9 cellular contexts compared by ENCODE assay signal in genomic region chr10:26367771-26368170, GRCh38.
A peak's percentile ranks its signal among the peaks of the same experiment; 100 is the strongest.
DNase-seq lines count a peak whose midpoint lies in the region; ATAC-seq, FAIRE-seq and TF ChIP-seq lines count a peak whose summit lies in the region.
"Had no signal": no experiment of that assay in that cellular context is flagged by ENCODE, and none has a peak within 500 bp of the region (broad histone marks: within the 10 kb centered on the region; RNA-seq: fewer than 3 reads in every experiment).

No MANE protein-coding gene starts in this region.

- H3K27me3 ChIP-seq in NT2/D1 (ENCODE audit: insufficient read depth, insufficient read length) (no peaks in the 10 kb centered on the region), GM12878 (replicated peaks in 1 of 2; ENCODE audit: control insufficient read depth in 2 of 2, insufficient read depth in 2 of 2, low read length in 1 of 2) (no peaks in the 10 kb centered on the region)

- no peaks in the 10 kb centered on the region for H3K36me3 ChIP-seq in NT2/D1 (ENCODE audit: insufficient read depth, insufficient read length, low read length)
- no peaks in the 10 kb centered on the region for H3K36me3 ChIP-seq in GM12878 (ENCODE audit: control insufficient read depth in 2 of 2, insufficient read depth in 2 of 2, low read length in 1 of 2)

- SMC1A ChIA-PET in GM12878 (lab: Charles Lee; ENCODE audit: uncharacterized antibody, unreplicated experiment): interaction anchor here (0.8 to 1.0 kb wide), 2 partner anchors 13 to 32 kb away, joined by 3 to 5 read pairs; no protein-coding TSS in a partner anchor

- H4K20me1 ChIP-seq in GM12878 (ENCODE audit: control insufficient read depth, insufficient read depth): no peaks in the 10 kb centered on the region

- ATAC-seq in GM21447 (IDR thresholded peaks at IDR 0.05; ENCODE audit: unreplicated experiment): peak; percentile 45
- peak; percentile 71 for ATAC-seq in GM12878
- no peak for ATAC-seq in GM18517 (IDR thresholded peaks at IDR 0.05; ENCODE audit: unreplicated experiment)

- no peak overlapping the region for H3K4me3 ChIP-seq in NT2/D1 (ENCODE audit: insufficient read length, low read depth)
- H3K4me3 ChIP-seq in GM12878: no peak overlapping the region

- no peak for TF ChIP-seq CTCF in GM12878 (IDR thresholded peaks at IDR 0.05 in 2 of 3, conservative IDR thresholded peaks at IDR 0.05 in 1 of 3; ENCODE audit: control insufficient read depth in 2 of 3, extremely low read depth in 1 of 3, insufficient read depth in 1 of 3, low read depth in 3 of 3, low read length in 3 of 3)

- 48% methylated on average over 3 of the region's 3 CpGs for WGBS in GM12878 (ENCODE audit: insufficient coverage, insufficient replicate concordance, low lambda C conversion rate, missing lambda C conversion rate)

- peaks cover 10% of the 10 kb centered on the region for H3K27me3 Mint-ChIP-seq in activated T-helper 1 cell treated with anti-CD3 and anti-CD28 coated beads, Interleukin-12 subunit alpha, Interleukin-12 subunit beta, Interleukin-2, Interleukin-4 antibody, amounts not matched to agents 30 ng/mL and 10 ng/mL and 1 ng/mL, durations not matched to agents 14 hours and 24 hours and 36 hours (ENCODE audit: insufficient read depth)

- H3K4me1 ChIP-seq in NT2/D1 (ENCODE audit: insufficient read depth, insufficient read length) (no peaks in the 10 kb centered on the region), GM12878 (ENCODE audit: control insufficient read depth, insufficient read depth, low read length) (peaks cover 16% of the 10 kb centered on the region)

- CTCF ChIA-PET in GM12878 (lab: Yijun Ruan, JAX): interaction anchor here (1.3 to 1.5 kb wide), 3 partner anchors 10 to 41 kb away, joined by 3 to 4 read pairs (median 3); no protein-coding TSS in a partner anchor

- POLR2A ChIA-PET in GM12878 (lab: Charles Lee): interaction anchor here (0.6 to 0.7 kb wide), 2 partner anchors 83 to 162 kb away, joined by 3 to 4 read pairs; no protein-coding TSS in a partner anchor

- no peak overlapping the region for H3K27ac Mint-ChIP-seq in activated T-helper 1 cell treated with anti-CD3 and anti-CD28 coated beads, Interleukin-12 subunit alpha, Interleukin-12 subunit beta, Interleukin-2, Interleukin-4 antibody, amounts not matched to agents 30 ng/mL and 10 ng/mL and 1 ng/mL, durations not matched to agents 14 hours and 24 hours and 36 hours

- DNase-seq in NT2/D1 (ENCODE audit: low read depth, low spot score) (peak; percentile 48), GM12878 (ENCODE audit: low read depth, low spot score) (no peak), renal cortical epithelial cell (ENCODE audit: low read depth) (peak; percentile 79), NCI-H2081 treated with DMSO at 0.1 percent for 48 hours (lab: John Stamatoyannopoulos, UW) (no peak), NCI-H2196 treated with DMSO at 0.1 percent for 48 hours (lab: John Stamatoyannopoulos, UW; ENCODE audit: unreplicated experiment) (no peak)
- DNase-seq in activated T-helper 1 cell treated with anti-CD3 and anti-CD28 coated beads, Interleukin-12 subunit alpha, Interleukin-12 subunit beta, Interleukin-2, Interleukin-4 antibody, amounts not matched to agents 30 ng/mL and 10 ng/mL and 1 ng/mL, durations not matched to agents 14 hours and 24 hours and 36 hours (ENCODE audit: low spot score): no peak

- H3K36me3 Mint-ChIP-seq in activated T-helper 1 cell treated with anti-CD3 and anti-CD28 coated beads, Interleukin-12 subunit alpha, Interleukin-12 subunit beta, Interleukin-2, Interleukin-4 antibody, amounts not matched to agents 30 ng/mL and 10 ng/mL and 1 ng/mL, durations not matched to agents 14 hours and 24 hours and 36 hours (ENCODE audit: low read depth): no peaks in the 10 kb centered on the region

- intact Hi-C loops in GM12878 (cut with micrococcal nuclease; ENCODE audit: unreplicated experiment): no loop called here
- intact Hi-C loops in activated T-helper 1 cell treated with anti-CD3 and anti-CD28 coated beads, Interleukin-12 subunit alpha, Interleukin-12 subunit beta, Interleukin-2, Interleukin-4 antibody, amounts not matched to agents 30 ng/mL and 10 ng/mL and 1 ng/mL, durations not matched to agents 14 hours and 24 hours and 36 hours (cut with micrococcal nuclease): loop anchor here (2.0 kb wide), 1 partner anchor 63 kb away; no protein-coding TSS in a partner anchor

- no peak overlapping the region for H2AFZ ChIP-seq in GM12878 (ENCODE audit: control insufficient read depth, low read depth, low read length)

- H3K27ac ChIP-seq in GM12878 (ENCODE audit: control insufficient read depth, insufficient read depth): no peak overlapping the region

- no peaks in the 10 kb centered on the region for H3K4me1 Mint-ChIP-seq in activated T-helper 1 cell treated with anti-CD3 and anti-CD28 coated beads, Interleukin-12 subunit alpha, Interleukin-12 subunit beta, Interleukin-2, Interleukin-4 antibody, amounts not matched to agents 30 ng/mL and 10 ng/mL and 1 ng/mL, durations not matched to agents 14 hours and 24 hours and 36 hours (ENCODE audit: low read depth)

- FAIRE-seq in GM12878 (lab: Jason Lieb, UNC): peak; percentile 38
- FAIRE-seq: endothelial cell of umbilical vein had no signal

- no peak overlapping the region for H3K4me3 Mint-ChIP-seq in activated T-helper 1 cell treated with anti-CD3 and anti-CD28 coated beads, Interleukin-12 subunit alpha, Interleukin-12 subunit beta, Interleukin-2, Interleukin-4 antibody, amounts not matched to agents 30 ng/mL and 10 ng/mL and 1 ng/mL, durations not matched to agents 14 hours and 24 hours and 36 hours

- TF ChIP-seq RAD21 in GM12878 (IDR thresholded peaks at IDR 0.05; ENCODE audit: insufficient read depth, low read depth, low read length): no peak

- TF ChIP-seq EP300 in GM12878 (IDR thresholded peaks at IDR 0.05; ENCODE audit: borderline replicate concordance in 1 of 2, control insufficient read depth in 1 of 2, low read depth in 2 of 2, low read length in 2 of 2): no peak

- no TSS peak for BruUV-seq in GM12878 (replicated peaks; lab: Mats Ljungman, UMichigan)

- H3K9ac ChIP-seq in NT2/D1 (ENCODE audit: insufficient read length, low read depth): no peak overlapping the region
- H3K9ac ChIP-seq in GM12878 (ENCODE audit: control insufficient read depth, insufficient read depth, low read length): no peak overlapping the region

- no peaks in the 10 kb centered on the region for H3K9me3 ChIP-seq in NT2/D1 (ENCODE audit: insufficient read depth, low read length)
- peaks cover 2% of the 10 kb centered on the region for H3K9me3 ChIP-seq in GM12878 (replicated peaks; ENCODE audit: control insufficient read depth, insufficient read depth, low read length)

- RAD21 ChIA-PET in GM12878 (lab: Charles Lee; ENCODE audit: unreplicated experiment): interaction anchor here (0.6 to 0.7 kb wide), 2 partner anchors 65 to 992 kb away, joined by 3 read pairs; no protein-coding TSS in a partner anchor

- H3K79me2 ChIP-seq in GM12878 (ENCODE audit: control insufficient read depth, insufficient read depth, low read length): no peaks in the 10 kb centered on the region; the same call in 1 of the 2 replicates

- TF ChIP-seq POLR2A in GM12878 (IDR thresholded peaks at IDR 0.05; ENCODE audit: low read depth, low read length): no peak

- H3K9me3 Mint-ChIP-seq in activated T-helper 1 cell treated with anti-CD3 and anti-CD28 coated beads, Interleukin-12 subunit alpha, Interleukin-12 subunit beta, Interleukin-2, Interleukin-4 antibody, amounts not matched to agents 30 ng/mL and 10 ng/mL and 1 ng/mL, durations not matched to agents 14 hours and 24 hours and 36 hours: no peaks in the 10 kb centered on the region

- in situ Hi-C loops in GM12878 (cut with MboI): no loop called here

- peak overlapping the region; percentile 66; the same call in 1 of the 2 replicates for H3K4me2 ChIP-seq in GM12878 (ENCODE audit: control insufficient read depth, insufficient read depth)

TF ChIP-seq in GM12878, 131 proteins besides CTCF, POLR2A, EP300 and RAD21 (continues in another document):
- TF ChIP-seq CREM (IDR thresholded peaks at IDR 0.05; ENCODE audit: low read depth) (no peak), USF1 (IDR thresholded peaks at IDR 0.05; ENCODE audit: borderline replicate concordance, extremely low read length, insufficient read depth, low read depth, low read length) (no peak), TBL1XR1 (IDR thresholded peaks at IDR 0.05; ENCODE audit: low read depth, low read length) (no peak), MXI1 (IDR thresholded peaks at IDR 0.05; ENCODE audit: low read depth, low read length) (peak; percentile 54; the same call in 1 of the 2 replicates), TAF1 (IDR thresholded peaks at IDR 0.05; ENCODE audit: borderline replicate concordance, low read depth, low read length) (no peak), CHD2 (IDR thresholded peaks at IDR 0.05; ENCODE audit: borderline replicate concordance, low read depth, low read length) (no peak), KDM1A (IDR thresholded peaks at IDR 0.05; ENCODE audit: borderline replicate concordance) (no peak), RFX5 (IDR thresholded peaks at IDR 0.05; ENCODE audit: low read depth, low read length) (no peak), HDGF (IDR thresholded peaks at IDR 0.05) (no peak), POLR2AphosphoS5 (IDR thresholded peaks at IDR 0.05; ENCODE audit: low read length) (no peak), IRF3 (IDR thresholded peaks at IDR 0.05) (no peak), WRNIP1 (IDR thresholded peaks at IDR 0.05; ENCODE audit: borderline replicate concordance, low read depth, low read length) (no peak)

Comparison
In these comparisons a context has a peak if more than half of its experiments do, and no peak if none do; other contexts are left out.
1. DNase-seq: peak in NT2/D1 (single experiment) and renal cortical epithelial cell (single experiment); none in GM12878 (single experiment), NCI-H2081 treated with DMSO at 0.1 percent for 48 hours (single experiment), activated T-helper 1 cell treated with anti-CD3 and anti-CD28 coated beads, Interleukin-12 subunit alpha, Interleukin-12 subunit beta, Interleukin-2, Interleukin-4 antibody, amounts not matched to agents 30 ng/mL and 10 ng/mL and 1 ng/mL, durations not matched to agents 14 hours and 24 hours and 36 hours (single experiment) and NCI-H2196 treated with DMSO at 0.1 percent for 48 hours (single experiment).